Comparison of ENCODE assay signal across 9 cellular contexts in the genomic region with DNA sequence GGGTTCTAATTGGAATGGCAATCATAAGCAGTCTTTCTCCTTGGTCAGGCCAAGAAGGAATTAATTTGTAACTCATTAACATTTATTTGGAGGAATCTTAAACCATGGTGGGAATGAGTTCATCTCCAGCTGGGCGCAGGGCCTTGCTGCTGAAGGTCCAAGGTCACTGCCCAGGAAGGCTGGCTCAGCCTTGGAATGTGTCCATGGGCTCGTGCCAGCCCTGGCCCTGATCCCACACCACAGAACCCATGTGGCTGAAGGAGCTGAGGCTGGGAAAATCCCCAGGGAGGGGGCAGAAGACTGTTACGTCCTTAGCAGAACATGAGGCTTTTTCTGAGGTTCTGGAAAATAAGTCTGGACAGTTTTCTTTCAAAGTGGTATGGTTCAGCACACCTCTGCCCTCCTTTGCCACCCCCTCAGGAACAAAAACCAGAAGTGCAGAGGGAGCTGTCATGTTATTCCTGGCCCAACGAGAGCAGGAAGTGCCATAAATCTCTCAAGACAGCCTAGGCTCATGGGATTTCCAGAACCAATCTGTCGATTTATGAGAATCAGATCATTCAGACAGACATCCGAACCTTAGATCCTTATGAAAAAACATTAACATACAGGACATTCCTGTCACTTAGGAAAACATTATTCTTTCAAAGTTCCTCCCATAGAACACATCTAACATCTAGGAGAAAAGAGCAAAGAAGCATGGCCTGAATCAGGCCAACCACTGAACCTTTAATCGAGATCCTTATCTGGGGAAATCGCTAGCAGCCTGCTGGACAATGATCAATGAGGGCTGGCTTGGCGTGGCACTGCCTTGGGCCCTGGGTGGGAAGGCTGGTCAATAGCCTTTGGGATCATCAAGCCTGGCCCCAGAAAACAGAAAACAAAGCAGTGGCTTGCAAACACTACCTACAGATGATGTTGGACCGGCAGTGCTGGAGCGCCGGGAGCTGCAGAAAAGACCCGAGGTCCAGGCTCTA.
A peak's percentile ranks its signal among the peaks of the same experiment; 100 is the strongest.
DNase-seq lines count a peak whose midpoint lies in the region; ATAC-seq and TF ChIP-seq lines count a peak whose summit lies in the region.
"Had no signal": no experiment of that assay in that cellular context is flagged by ENCODE, and none has a peak within 500 bp of the region (broad histone marks: within the 10 kb centered on the region; RNA-seq: fewer than 3 reads in every experiment).

No MANE protein-coding gene starts in this region.

- peaks cover 6 to 8% of the 10 kb centered on the region in 2 experiments; a peak in 2 of 4 replicates for H3K4me1 ChIP-seq in HCT116 (ENCODE audit: control insufficient read depth in 1 of 2, insufficient read depth in 2 of 2, low read length in 2 of 2)
- H3K4me1 ChIP-seq in trophoblast cell (ENCODE audit: control insufficient read depth in 1 of 2, insufficient read depth in 2 of 2, low read length in 2 of 2) = no peaks in the 10 kb centered on the region

- no peak overlapping the region for H2AFZ ChIP-seq in HCT116 (ENCODE audit: low read depth, low read length, poor library complexity, severe bottlenecking)
- no peak overlapping the region for H2AFZ ChIP-seq in trophoblast cell (ENCODE audit: insufficient read depth, low read length, poor library complexity)

- intact Hi-C loops in HCT116 (cut with micrococcal nuclease) = no loop called here

- no CpG with 5 or more reads among the region's 13 CpGs for WGBS in trophoblast cell (ENCODE audit: extremely low coverage, insufficient coverage, insufficient read length)

- no peak overlapping the region for H2BK120ac ChIP-seq in trophoblast cell (ENCODE audit: insufficient read depth, low read length, poor library complexity)

- H3K9me3 ChIP-seq in HCT116 (ENCODE audit: control insufficient read depth in 1 of 2, insufficient read depth in 1 of 2, low read depth in 1 of 2, low read length in 2 of 2) (no peaks in the 10 kb centered on the region), trophoblast cell (ENCODE audit: insufficient read depth, low read depth, low read length) (no peaks in the 10 kb centered on the region)
- H3K9me3 ChIP-seq: tibial nerve had no signal

- no peak overlapping the region for H3K9ac ChIP-seq in HCT116 (ENCODE audit: low read length)
- no peak overlapping the region for H3K9ac ChIP-seq in trophoblast cell (ENCODE audit: low read length)

- TF ChIP-seq RAD21 in HCT116 (IDR thresholded peaks at IDR 0.05; ENCODE audit: low read depth) = no peak

- no peak overlapping the region for H2BK5ac ChIP-seq in trophoblast cell (ENCODE audit: low read depth, low read length, poor library complexity)

- POLR2A ChIA-PET in HCT116 (lab: Charles Lee) = no interaction called here

- no peaks in the 10 kb centered on the region for H3K9me2 ChIP-seq in HCT116 (ENCODE audit: insufficient read depth)

- H4K91ac ChIP-seq in trophoblast cell (ENCODE audit: low read depth, low read length) = no peak overlapping the region

- CTCF ChIA-PET in HCT116 (lab: Charles Lee) = no interaction called here

- H3K36me3 ChIP-seq in HCT116 (ENCODE audit: control insufficient read depth in 1 of 2, insufficient read depth in 2 of 2, low read length in 2 of 2) = no peaks in the 10 kb centered on the region
- no peaks in the 10 kb centered on the region for H3K36me3 ChIP-seq in brain microvascular endothelial cell (replicated peaks)
- H3K36me3 ChIP-seq in trophoblast cell (ENCODE audit: control insufficient read depth in 1 of 2, insufficient read depth in 2 of 2, low read length in 2 of 2) = no peaks in the 10 kb centered on the region
- H3K36me3 ChIP-seq: tibial nerve had no signal

- H3K18ac ChIP-seq in trophoblast cell (ENCODE audit: low read length) = no peak overlapping the region

- no peak overlapping the region for H2AK5ac ChIP-seq in trophoblast cell (ENCODE audit: low read length)

- in situ Hi-C loops in brain microvascular endothelial cell (cut with HindIII; ENCODE audit: low pct_ligation_motif_present, low sequenced_read_pairs) = no loop called here

- no peaks in the 10 kb centered on the region for H3K79me1 ChIP-seq in trophoblast cell (ENCODE audit: low read length)

- H3K79me2 ChIP-seq in HCT116 (ENCODE audit: insufficient read depth, low read length) (no peaks in the 10 kb centered on the region), trophoblast cell (ENCODE audit: control insufficient read depth, insufficient read depth, low read length, poor library complexity) (no peaks in the 10 kb centered on the region)

- H4K8ac ChIP-seq in trophoblast cell (ENCODE audit: low read depth, low read length) = no peak overlapping the region

- H3K4me2 ChIP-seq in HCT116 (ENCODE audit: low read length) (0 out of 2 replicates have a peak overlapping the region, but pooled peaks have one; percentile 10), trophoblast cell (ENCODE audit: low read length) (no peak overlapping the region)

- no peak overlapping the region for H4K12ac ChIP-seq in trophoblast cell (ENCODE audit: low read depth, low read length)

- no peaks in the 10 kb centered on the region for H4K20me1 ChIP-seq in HCT116 (ENCODE audit: insufficient read depth)

- H3K23ac ChIP-seq in trophoblast cell (ENCODE audit: low read length) = no peak overlapping the region

- no peak for TF ChIP-seq POLR2A in HCT116 (IDR thresholded peaks at IDR 0.05; ENCODE audit: borderline replicate concordance, extremely low read depth, insufficient read depth, insufficient read length)

- DNase-seq in HCT116 (ENCODE audit: low read depth, low spot score) = no peak
- peak; percentile 27 for DNase-seq in brain microvascular endothelial cell
- peak; percentile 60 for DNase-seq in iris pigment epithelial cell (ENCODE audit: low read depth)
- peak in 43 of 49 donors; percentile 8 to 79 (median 54) for DNase-seq in substantia nigra (lab: John Stamatoyannopoulos, UW)
- DNase-seq in stimulated activated CD4-positive, alpha-beta T cell treated with anti-CD3 and anti-CD28 coated beads, Interleukin-1b, Interleukin-23, amount 100 ng/mL, for 48 hours = no peak
- no peak for DNase-seq in trophoblast cell

- no TSS peak for BruUV-seq in HCT116 (replicated peaks; lab: Mats Ljungman, UMichigan)

- no peak overlapping the region for H3K4me3 ChIP-seq in HCT116 (replicated peaks in 1 of 2; ENCODE audit: low read depth in 1 of 2, low read length in 2 of 2)
- H3K4me3 ChIP-seq in brain microvascular endothelial cell (ENCODE audit: low read depth, low read length) = no peak overlapping the region
- no peak overlapping the region for H3K4me3 ChIP-seq in trophoblast cell (ENCODE audit: low read depth, low read length)
- H3K4me3 ChIP-seq: tibial nerve had no signal

- no peaks in the 10 kb centered on the region for H3K27me3 ChIP-seq in HCT116 (ENCODE audit: insufficient read depth, low read length)
- no peaks in the 10 kb centered on the region for H3K27me3 ChIP-seq in brain microvascular endothelial cell (replicated peaks)
- no peaks in the 10 kb centered on the region for H3K27me3 ChIP-seq in trophoblast cell (ENCODE audit: insufficient read depth, low read length)
- H3K27me3 ChIP-seq: tibial nerve had no signal

- H2BK12ac ChIP-seq in trophoblast cell (ENCODE audit: low read length) = no peak overlapping the region

- H3K27ac ChIP-seq in HCT116 (ENCODE audit: low read depth, low read length) (no peak overlapping the region; the same call in 1 of the 2 replicates), brain microvascular endothelial cell (no peak overlapping the region), substantia nigra (ENCODE audit: low read depth, low read length, poor library complexity, severe bottlenecking) (no peak overlapping the region), trophoblast cell (ENCODE audit: low read depth, low read length) (no peak overlapping the region)
- H3K27ac ChIP-seq: tibial nerve had no signal

- H3K4ac ChIP-seq in trophoblast cell (ENCODE audit: low read depth, low read length) = no peak overlapping the region

- TF ChIP-seq CTCF in HCT116 (IDR thresholded peaks at IDR 0.05 in 2 of 3, conservative IDR thresholded peaks at IDR 0.05 in 1 of 3; ENCODE audit: borderline replicate concordance in 1 of 3, insufficient read depth in 1 of 3, low read depth in 2 of 3, low read length in 2 of 3) (no peak), brain microvascular endothelial cell (IDR thresholded peaks at IDR 0.05; ENCODE audit: low read depth, low read length, missing control alignments) (no peak)

- RAD21 ChIA-PET in HCT116 (lab: Charles Lee; ENCODE audit: low non-redundant PET in 1 of 2, low total read pairs in 2 of 2, uncharacterized antibody in 2 of 2, unreplicated experiment in 2 of 2) = no interaction called here

- ATAC-seq in HCT116 (no peak), HG02981 (IDR thresholded peaks at IDR 0.05; ENCODE audit: unreplicated experiment) (no peak), GM19467 (IDR thresholded peaks at IDR 0.05; ENCODE audit: unreplicated experiment) (no peak)

- H3K14ac ChIP-seq in trophoblast cell (ENCODE audit: low read length) = no peak overlapping the region

TF ChIP-seq in HCT116, 20 proteins besides CTCF, POLR2A, EP300 and RAD21:
- TF ChIP-seq EZH2phosphoT487 (IDR thresholded peaks at IDR 0.05; ENCODE audit: borderline replicate concordance) (no peak), ZFX (IDR thresholded peaks at IDR 0.05) (no peak), FOSL1 (IDR thresholded peaks at IDR 0.05; ENCODE audit: low read depth) (no peak)

Comparison
In these comparisons a context has a peak if more than half of its experiments do, and no peak if none do; other contexts are left out.
1. DNase-seq: peak in brain microvascular endothelial cell (single experiment), iris pigment epithelial cell (single experiment) and substantia nigra (43 of 49); none in HCT116 (single experiment), stimulated activated CD4-positive, alpha-beta T cell treated with anti-CD3 and anti-CD28 coated beads, Interleukin-1b, Interleukin-23, amount 100 ng/mL, for 48 hours (single experiment) and trophoblast cell (0 of 2).